In the genomic region with DNA sequence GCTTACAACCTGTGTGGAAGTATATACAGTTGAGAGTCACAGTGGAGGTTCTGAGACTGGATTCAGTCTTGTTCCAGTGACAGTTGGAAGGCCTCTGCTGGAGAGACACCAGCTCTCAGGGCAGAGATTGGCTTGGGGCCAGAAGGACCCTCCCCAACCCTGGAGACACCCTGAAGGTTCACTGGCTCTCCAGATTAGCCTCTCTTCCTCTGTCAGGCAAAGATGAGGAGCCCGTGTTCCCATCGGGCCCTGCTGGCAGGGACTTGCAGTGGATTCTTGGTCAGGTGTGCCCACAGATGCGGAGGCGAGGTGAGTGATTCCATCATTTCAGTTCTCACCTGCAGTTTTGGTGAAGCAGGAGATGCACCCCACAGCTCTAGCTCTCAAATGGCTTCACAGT, we compare ENCODE assay signal across 25 cellular contexts.
"Had no signal": no experiment of that assay in that cellular context is flagged by ENCODE, and none has a peak within 500 bp of the region (broad histone marks: within the 10 kb centered on the region; RNA-seq: fewer than 3 reads in every experiment).

No MANE protein-coding gene starts in this region.

- ATAC-seq: HepG2, T-cell had no signal

- H3K27ac Mint-ChIP-seq: T-cell had no signal

- H3K4me3 Mint-ChIP-seq: T-cell had no signal

- DNase-seq: IMR-90, Kasumi-1, KG1, MM.1S, NCI-H1092 treated with DMSO at 0.1 percent for 48 hours, NCI-H1436, NCI-H187, NCI-H2029, NCI-H2081 treated with DMSO at 0.1 percent for 48 hours, NCI-H2171, NCI-H226, NCI-H446, NCI-H510A, NCI-H524 treated with DMSO at 0.1 percent for 48 hours, NCI-H69, NCI-H774, Right ventricle myocardium superior, RPMI8226, SIG-M5, SW 1271, T-cell had no signal

- H3K27ac ChIP-seq: SJSA1, SK-N-MC had no signal

- H3K36me3 ChIP-seq: SJSA1 had no signal

- H3K9me3 Mint-ChIP-seq: T-cell had no signal

- FAIRE-seq: HepG2, RCC 7860 had no signal

- H3K4me1 Mint-ChIP-seq: T-cell had no signal

- H3K4me1 ChIP-seq: SJSA1 had no signal

- H3K27me3 ChIP-seq: SJSA1 had no signal

- H3K4me3 ChIP-seq: SJSA1, SK-N-MC had no signal

- H3K9me3 ChIP-seq: SJSA1 had no signal

- H3K27me3 Mint-ChIP-seq: T-cell had no signal
